ENCODE assay signal across 11 cellular contexts in the genomic region with DNA sequence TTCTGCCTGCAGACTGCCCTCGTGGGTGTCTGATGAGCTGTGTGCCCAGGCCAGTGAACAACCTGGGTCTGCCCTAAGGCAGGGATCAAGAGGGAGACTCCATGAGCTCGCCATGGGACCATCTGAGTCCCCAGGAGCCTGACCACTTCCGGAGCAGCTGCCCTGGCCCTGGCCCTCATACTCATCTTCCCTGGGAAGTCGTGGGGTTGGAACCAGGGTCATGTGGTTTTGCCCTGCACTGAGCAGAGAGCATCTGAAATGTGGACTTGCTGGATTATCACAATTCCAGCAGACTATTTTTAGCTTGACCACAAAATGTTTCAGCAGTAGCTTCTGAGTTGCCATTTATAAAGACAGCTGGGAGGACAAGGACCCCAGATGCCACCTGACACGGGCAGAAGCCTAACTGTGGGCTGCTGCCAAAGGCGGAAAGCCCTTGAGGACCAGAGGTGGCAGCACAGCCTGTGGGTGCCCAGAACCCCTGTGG.
A peak's percentile ranks its signal among the peaks of the same experiment; 100 is the strongest.
DNase-seq lines count a peak whose midpoint lies in the region; TF ChIP-seq lines count a peak whose summit lies in the region.
"Had no signal": no experiment of that assay in that cellular context is flagged by ENCODE, and none has a peak within 500 bp of the region (broad histone marks: within the 10 kb centered on the region; RNA-seq: fewer than 3 reads in every experiment).

No MANE protein-coding gene starts in this region.

- peak; percentile 30 for DNase-seq in SIG-M5 treated with dmso at 0.1 percent for 504 hours (lab: John Stamatoyannopoulos, UW; ENCODE audit: unreplicated experiment)
- no peak for DNase-seq in SIG-M5 (lab: John Stamatoyannopoulos, UW)
- DNase-seq in OCI-M1 (lab: John Stamatoyannopoulos, UW), result peak; percentile 40
- peak; percentile 40 to 65 for DNase-seq in foreskin fibroblast
- DNase-seq in stromal cell of bone marrow (ENCODE audit: low read depth), result peak; percentile 36
- DNase-seq in GM19238 (ENCODE audit: insufficient read length, low spot score), result no peak
- no peak for DNase-seq in putamen (ENCODE audit: low spot score)
- DNase-seq in superior temporal gyrus (ENCODE audit: extremely low spot score), result no peak
- DNase-seq: activated CD8-positive, alpha-beta memory T cell treated with anti-CD3 and anti-CD28 coated beads, Interleukin-2, amount 50 U/mL, for 4 hours; Peyer's patch had no signal

- no peak overlapping the region for H3K4me3 ChIP-seq in foreskin fibroblast (ENCODE audit: low read depth in 1 of 2, low read length in 2 of 2)
- H3K4me3 ChIP-seq: A549, Peyer's patch had no signal

- TF ChIP-seq CTCF in foreskin fibroblast (IDR thresholded peaks at IDR 0.05; ENCODE audit: low read depth, low read length), result no peak

Comparison
In these comparisons a context has a peak if more than half of its experiments do, and no peak if none do; other contexts are left out.
1. DNase-seq: peak in SIG-M5 treated with dmso at 0.1 percent for 504 hours (single experiment), OCI-M1 (single experiment), foreskin fibroblast (2 of 2) and stromal cell of bone marrow (single experiment); none in SIG-M5 (single experiment), GM19238 (single experiment), putamen (single experiment) and superior temporal gyrus (single experiment).